2 cellular contexts compared by ENCODE assay signal in the genomic region with DNA sequence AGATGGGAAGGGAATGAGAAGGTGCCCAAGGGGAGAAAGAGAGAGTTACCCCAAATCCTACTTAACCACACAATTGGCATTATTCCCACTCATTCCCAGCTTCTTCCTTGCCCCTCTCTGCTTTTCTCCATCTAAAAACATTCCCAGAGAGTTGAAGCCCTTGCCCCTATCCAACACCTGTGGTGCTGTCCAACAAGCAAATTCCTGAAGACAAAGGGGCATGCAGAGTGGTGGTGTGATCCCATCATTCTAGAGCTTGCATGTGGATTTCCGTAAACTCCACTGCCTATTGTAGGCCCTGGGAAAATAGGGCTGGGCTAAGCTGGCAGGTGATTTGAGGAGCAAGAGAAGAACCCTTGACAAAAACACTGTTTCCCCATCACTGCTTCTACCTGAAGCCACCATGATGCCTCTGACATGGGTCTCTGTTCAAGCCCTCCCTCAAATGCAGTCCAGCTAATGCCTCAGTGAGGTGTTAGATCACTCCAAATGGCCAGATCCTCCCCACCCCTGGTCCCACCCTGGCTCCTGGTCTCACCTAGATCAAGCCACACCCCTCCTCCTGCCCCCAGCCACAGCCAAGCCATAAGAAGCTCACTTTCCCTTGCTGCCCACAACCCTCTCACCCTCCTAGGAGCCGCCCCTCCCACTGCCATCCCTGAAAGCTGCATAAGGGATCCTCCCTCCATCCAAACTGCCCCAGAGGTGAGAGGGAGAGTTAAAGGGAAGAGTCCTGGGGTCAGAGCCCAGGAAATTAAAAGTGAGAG.
TF ChIP-seq lines count a peak whose summit lies in the region.

No MANE protein-coding gene starts in this region.

TF ChIP-seq in SK-N-SH, 30 proteins besides CTCF, POLR2A, EP300 and RAD21 (continued from another document):
- TF ChIP-seq, protein P1, sequence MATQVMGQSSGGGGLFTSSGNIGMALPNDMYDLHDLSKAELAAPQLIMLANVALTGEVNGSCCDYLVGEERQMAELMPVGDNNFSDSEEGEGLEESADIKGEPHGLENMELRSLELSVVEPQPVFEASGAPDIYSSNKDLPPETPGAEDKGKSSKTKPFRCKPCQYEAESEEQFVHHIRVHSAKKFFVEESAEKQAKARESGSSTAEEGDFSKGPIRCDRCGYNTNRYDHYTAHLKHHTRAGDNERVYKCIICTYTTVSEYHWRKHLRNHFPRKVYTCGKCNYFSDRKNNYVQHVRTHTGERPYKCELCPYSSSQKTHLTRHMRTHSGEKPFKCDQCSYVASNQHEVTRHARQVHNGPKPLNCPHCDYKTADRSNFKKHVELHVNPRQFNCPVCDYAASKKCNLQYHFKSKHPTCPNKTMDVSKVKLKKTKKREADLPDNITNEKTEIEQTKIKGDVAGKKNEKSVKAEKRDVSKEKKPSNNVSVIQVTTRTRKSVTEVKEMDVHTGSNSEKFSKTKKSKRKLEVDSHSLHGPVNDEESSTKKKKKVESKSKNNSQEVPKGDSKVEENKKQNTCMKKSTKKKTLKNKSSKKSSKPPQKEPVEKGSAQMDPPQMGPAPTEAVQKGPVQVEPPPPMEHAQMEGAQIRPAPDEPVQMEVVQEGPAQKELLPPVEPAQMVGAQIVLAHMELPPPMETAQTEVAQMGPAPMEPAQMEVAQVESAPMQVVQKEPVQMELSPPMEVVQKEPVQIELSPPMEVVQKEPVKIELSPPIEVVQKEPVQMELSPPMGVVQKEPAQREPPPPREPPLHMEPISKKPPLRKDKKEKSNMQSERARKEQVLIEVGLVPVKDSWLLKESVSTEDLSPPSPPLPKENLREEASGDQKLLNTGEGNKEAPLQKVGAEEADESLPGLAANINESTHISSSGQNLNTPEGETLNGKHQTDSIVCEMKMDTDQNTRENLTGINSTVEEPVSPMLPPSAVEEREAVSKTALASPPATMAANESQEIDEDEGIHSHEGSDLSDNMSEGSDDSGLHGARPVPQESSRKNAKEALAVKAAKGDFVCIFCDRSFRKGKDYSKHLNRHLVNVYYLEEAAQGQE (IDR thresholded peaks at IDR 0.05; ENCODE audit: low read depth, low read length), result peak; percentile 87
- TF ChIP-seq, protein P2, sequence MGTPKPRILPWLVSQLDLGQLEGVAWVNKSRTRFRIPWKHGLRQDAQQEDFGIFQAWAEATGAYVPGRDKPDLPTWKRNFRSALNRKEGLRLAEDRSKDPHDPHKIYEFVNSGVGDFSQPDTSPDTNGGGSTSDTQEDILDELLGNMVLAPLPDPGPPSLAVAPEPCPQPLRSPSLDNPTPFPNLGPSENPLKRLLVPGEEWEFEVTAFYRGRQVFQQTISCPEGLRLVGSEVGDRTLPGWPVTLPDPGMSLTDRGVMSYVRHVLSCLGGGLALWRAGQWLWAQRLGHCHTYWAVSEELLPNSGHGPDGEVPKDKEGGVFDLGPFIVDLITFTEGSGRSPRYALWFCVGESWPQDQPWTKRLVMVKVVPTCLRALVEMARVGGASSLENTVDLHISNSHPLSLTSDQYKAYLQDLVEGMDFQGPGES (IDR thresholded peaks at IDR 0.05; ENCODE audit: low read depth, low read length), result no peak

TF ChIP-seq in SK-N-SH treated with all-trans-retinoic acid at 6 μM for 48 hours, 23 proteins besides CTCF, POLR2A, EP300 and RAD21 (continued from another document):
- TF ChIP-seq BACH2 (CRISPR knock-in tag; IDR thresholded peaks at IDR 0.05; ENCODE audit: borderline replicate concordance) (no peak), ESRRG (CRISPR knock-in tag; IDR thresholded peaks at IDR 0.05) (no peak), OSR1 (CRISPR knock-in tag; IDR thresholded peaks at IDR 0.05) (no peak), ISL1 (CRISPR knock-in tag; IDR thresholded peaks at IDR 0.05) (no peak), ZC3H10 (CRISPR knock-in tag; IDR thresholded peaks at IDR 0.05) (no peak), ZNF70 (CRISPR knock-in tag; IDR thresholded peaks at IDR 0.05) (no peak), SNAI2 (CRISPR knock-in tag; IDR thresholded peaks at IDR 0.05) (no peak), ZNF565 (CRISPR knock-in tag; conservative IDR thresholded peaks at IDR 0.05; ENCODE audit: low read depth) (no peak), ZFP30 (CRISPR knock-in tag; IDR thresholded peaks at IDR 0.05) (no peak), TCF4 (CRISPR knock-in tag; IDR thresholded peaks at IDR 0.05; ENCODE audit: borderline replicate concordance) (no peak), TOX (CRISPR knock-in tag; IDR thresholded peaks at IDR 0.05; ENCODE audit: borderline replicate concordance) (no peak), GLIS3 (CRISPR knock-in tag; IDR thresholded peaks at IDR 0.05) (no peak), CSDC2 (CRISPR knock-in tag; IDR thresholded peaks at IDR 0.05) (no peak)
- TF ChIP-seq, protein P3, sequence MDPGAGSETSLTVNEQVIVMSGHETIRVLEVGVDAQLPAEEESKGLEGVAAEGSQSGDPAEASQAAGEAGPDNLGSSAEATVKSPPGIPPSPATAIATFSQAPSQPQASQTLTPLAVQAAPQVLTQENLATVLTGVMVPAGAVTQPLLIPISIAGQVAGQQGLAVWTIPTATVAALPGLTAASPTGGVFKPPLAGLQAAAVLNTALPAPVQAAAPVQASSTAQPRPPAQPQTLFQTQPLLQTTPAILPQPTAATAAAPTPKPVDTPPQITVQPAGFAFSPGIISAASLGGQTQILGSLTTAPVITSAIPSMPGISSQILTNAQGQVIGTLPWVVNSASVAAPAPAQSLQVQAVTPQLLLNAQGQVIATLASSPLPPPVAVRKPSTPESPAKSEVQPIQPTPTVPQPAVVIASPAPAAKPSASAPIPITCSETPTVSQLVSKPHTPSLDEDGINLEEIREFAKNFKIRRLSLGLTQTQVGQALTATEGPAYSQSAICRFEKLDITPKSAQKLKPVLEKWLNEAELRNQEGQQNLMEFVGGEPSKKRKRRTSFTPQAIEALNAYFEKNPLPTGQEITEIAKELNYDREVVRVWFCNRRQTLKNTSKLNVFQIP (CRISPR knock-in tag; IDR thresholded peaks at IDR 0.05; ENCODE audit: borderline replicate concordance, low read depth), result no peak
- TF ChIP-seq, protein P4, sequence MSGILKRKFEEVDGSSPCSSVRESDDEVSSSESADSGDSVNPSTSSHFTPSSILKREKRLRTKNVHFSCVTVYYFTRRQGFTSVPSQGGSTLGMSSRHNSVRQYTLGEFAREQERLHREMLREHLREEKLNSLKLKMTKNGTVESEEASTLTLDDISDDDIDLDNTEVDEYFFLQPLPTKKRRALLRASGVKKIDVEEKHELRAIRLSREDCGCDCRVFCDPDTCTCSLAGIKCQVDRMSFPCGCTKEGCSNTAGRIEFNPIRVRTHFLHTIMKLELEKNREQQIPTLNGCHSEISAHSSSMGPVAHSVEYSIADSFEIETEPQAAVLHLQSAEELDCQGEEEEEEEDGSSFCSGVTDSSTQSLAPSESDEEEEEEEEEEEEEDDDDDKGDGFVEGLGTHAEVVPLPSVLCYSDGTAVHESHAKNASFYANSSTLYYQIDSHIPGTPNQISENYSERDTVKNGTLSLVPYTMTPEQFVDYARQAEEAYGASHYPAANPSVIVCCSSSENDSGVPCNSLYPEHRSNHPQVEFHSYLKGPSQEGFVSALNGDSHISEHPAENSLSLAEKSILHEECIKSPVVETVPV (CRISPR knock-in tag; IDR thresholded peaks at IDR 0.05), result no peak
